Comparison of ENCODE assay signal across 20 cellular contexts in genomic region chr11:12416552-12416951, GRCh38. TPM values are rescaled to one million over a fixed set of nuclear protein-coding genes. Genes with fewer than 3 reads are reported as not detected.
DNase-seq lines count a peak whose midpoint lies in the region; ATAC-seq and TF ChIP-seq lines count a peak whose summit lies in the region.
"Had no signal": no experiment of that assay in that cellular context is flagged by ENCODE, and none has a peak within 500 bp of the region (broad histone marks: within the 10 kb centered on the region; RNA-seq: fewer than 3 reads in every experiment).

No MANE protein-coding gene starts in this region.

- no peak for TF ChIP-seq CTCF in gastroesophageal sphincter (IDR thresholded peaks at IDR 0.05)
- no peak for TF ChIP-seq CTCF in vagina (IDR thresholded peaks at IDR 0.05)

- H3K18ac ChIP-seq in trophoblast cell (ENCODE audit: low read length): no peak overlapping the region

- ATAC-seq in gastroesophageal sphincter: no peak
- no peak for ATAC-seq in HG02610 (IDR thresholded peaks at IDR 0.05; ENCODE audit: unreplicated experiment)
- ATAC-seq in HG02970 (IDR thresholded peaks at IDR 0.05; ENCODE audit: low FRiP score, unreplicated experiment): no peak
- ATAC-seq: Panc1 had no signal

- peaks cover 9% of the 10 kb centered on the region for H3K79me2 ChIP-seq in trophoblast cell (ENCODE audit: control insufficient read depth, insufficient read depth, low read length, poor library complexity)

- H3K4ac ChIP-seq in trophoblast cell (ENCODE audit: low read depth, low read length): no peak overlapping the region

- no peak overlapping the region for H3K4me2 ChIP-seq in trophoblast cell (ENCODE audit: low read length)

- H2BK12ac ChIP-seq in trophoblast cell (ENCODE audit: low read length): no peak overlapping the region

- H3K4me1 ChIP-seq in gastroesophageal sphincter (peaks cover 40 to 96% (median 43%) of the 10 kb centered on the region in 3 donors), trophoblast cell (ENCODE audit: control insufficient read depth in 1 of 2, insufficient read depth in 2 of 2, low read length in 2 of 2) (peaks cover 14 to 28% of the 10 kb centered on the region in 2 experiments), vagina (peaks cover 70% of the 10 kb centered on the region)

- H4K91ac ChIP-seq in trophoblast cell (ENCODE audit: low read depth, low read length): peak overlapping the region; percentile 22

- intact Hi-C loops in vagina (cut with DNase I): loop anchor here (10.0 kb wide), 2 partner anchors 258 to 478 kb away; partner anchors contain the start of gene TEAD1

- H4K12ac ChIP-seq in trophoblast cell (ENCODE audit: low read depth, low read length): no peak overlapping the region

- H4K8ac ChIP-seq in trophoblast cell (ENCODE audit: low read depth, low read length): peak overlapping the region; percentile 37

- DNase-seq in DMS 273 (lab: John Stamatoyannopoulos, UW; ENCODE audit: unreplicated experiment): peak; percentile 30
- DNase-seq in DMS 273 treated with DMSO at 0.1 percent for 48 hours (lab: John Stamatoyannopoulos, UW): no peak
- no peak for DNase-seq in trophoblast cell
- DNase-seq in vagina (ENCODE audit: extremely low spot score in 2 of 2): no peak
- no peak for DNase-seq in cerebellar nuclear complex (lab: John Stamatoyannopoulos, UW)
- DNase-seq: BE2C; Calu3; CD4-positive, alpha-beta T cell; DMS79; HCEC 1CT; MG63; NCI-H1092 treated with DMSO at 0.1 percent for 48 hours; NCI-H2081 treated with DMSO at 0.1 percent for 48 hours; NCI-H2227 treated with DMSO at 0.1 percent for 48 hours; Right ventricle myocardium superior had no signal

- no peak for TF ChIP-seq POLR2A in gastroesophageal sphincter (IDR thresholded peaks at IDR 0.05)
- TF ChIP-seq POLR2A in vagina (IDR thresholded peaks at IDR 0.05): no peak

- no peak overlapping the region for H2BK120ac ChIP-seq in trophoblast cell (ENCODE audit: insufficient read depth, low read length, poor library complexity)

- H3K4me3 ChIP-seq in gastroesophageal sphincter (no peak overlapping the region), trophoblast cell (ENCODE audit: low read depth, low read length) (no peak overlapping the region), vagina (no peak overlapping the region)
- H3K4me3 ChIP-seq: MG63 had no signal

- peak overlapping the region; percentile 91 to 99 (median 96) for H3K27ac ChIP-seq in gastroesophageal sphincter
- H3K27ac ChIP-seq in trophoblast cell (ENCODE audit: low read depth, low read length): no peak overlapping the region
- peak overlapping the region; percentile 50 for H3K27ac ChIP-seq in vagina
- H3K27ac ChIP-seq: 22Rv1 had no signal

- WGBS in gastroesophageal sphincter (ENCODE audit: low coverage in 1 of 2), 2 donors: 68 to 72% methylated on average over 6 of the region's 6 CpGs
- no CpG with 5 or more reads among the region's 6 CpGs for WGBS in trophoblast cell (ENCODE audit: extremely low coverage, insufficient coverage, insufficient read length)

- H3K36me3 ChIP-seq in gastroesophageal sphincter: no peaks in the 10 kb centered on the region
- no peaks in the 10 kb centered on the region for H3K36me3 ChIP-seq in trophoblast cell (ENCODE audit: control insufficient read depth in 1 of 2, insufficient read depth in 2 of 2, low read length in 2 of 2)
- H3K36me3 ChIP-seq in vagina: no peaks in the 10 kb centered on the region
- H3K36me3 ChIP-seq: BE2C had no signal

- peaks cover 25% of the 10 kb centered on the region for H3K79me1 ChIP-seq in trophoblast cell (ENCODE audit: low read length)

- H3K14ac ChIP-seq in trophoblast cell (ENCODE audit: low read length): no peak overlapping the region

- no peak overlapping the region for H2AK5ac ChIP-seq in trophoblast cell (ENCODE audit: low read length)

- H3K9me3 ChIP-seq in gastroesophageal sphincter: no peaks in the 10 kb centered on the region
- no peaks in the 10 kb centered on the region for H3K9me3 ChIP-seq in trophoblast cell (ENCODE audit: insufficient read depth, low read depth, low read length)
- H3K9me3 ChIP-seq in vagina: no peaks in the 10 kb centered on the region
- H3K9me3 ChIP-seq: BE2C, MG63 had no signal

- no peak overlapping the region for H2BK5ac ChIP-seq in trophoblast cell (ENCODE audit: low read depth, low read length, poor library complexity)

- no peaks in the 10 kb centered on the region for H3K27me3 ChIP-seq in gastroesophageal sphincter
- no peaks in the 10 kb centered on the region for H3K27me3 ChIP-seq in trophoblast cell (ENCODE audit: insufficient read depth, low read length)
- no peaks in the 10 kb centered on the region for H3K27me3 ChIP-seq in vagina
- H3K27me3 ChIP-seq: BE2C, MG63 had no signal

- no peak overlapping the region for H3K23ac ChIP-seq in trophoblast cell (ENCODE audit: low read length)

- no peak overlapping the region for H3K9ac ChIP-seq in trophoblast cell (ENCODE audit: low read length)

- no peak overlapping the region for H2AFZ ChIP-seq in trophoblast cell (ENCODE audit: insufficient read depth, low read length, poor library complexity)

- TF ChIP-seq EP300 in gastroesophageal sphincter (IDR thresholded peaks at IDR 0.05): no peak

RNA-seq across cellular contexts. Expression of gene PARVA, which starts 39.2 kb away (rescaled TPM):
- 100 to 1,000 TPM; 167 to 245 (median 240) TPM for total RNA-seq in gastroesophageal sphincter
- polyA plus RNA-seq in trophoblast cell (2013): 66.9 and 67.3 TPM in 2 replicates
- total RNA-seq in vagina: 51.1 TPM
